Comparison of ENCODE assay signal across 16 cellular contexts in genomic region chr4:100988876-100989275, GRCh38.
DNase-seq lines count a peak whose midpoint lies in the region; ATAC-seq and TF ChIP-seq lines count a peak whose summit lies in the region.
"Had no signal": no experiment of that assay in that cellular context is flagged by ENCODE, and none has a peak within 500 bp of the region (broad histone marks: within the 10 kb centered on the region; RNA-seq: fewer than 3 reads in every experiment).

No MANE protein-coding gene starts in this region.

- H3K27me3 Mint-ChIP-seq in osteocyte (ENCODE audit: unreplicated experiment): no peaks in the 10 kb centered on the region

- H3K9me3 Mint-ChIP-seq in osteocyte (ENCODE audit: unreplicated experiment): peaks cover 10% of the 10 kb centered on the region
- H3K9me3 Mint-ChIP-seq: CD8-positive, alpha-beta memory T cell; IgD-negative memory B cell had no signal

- DNase-seq in AG10803 (ENCODE audit: low read depth) (peak; percentile 24), RPMI7951 (ENCODE audit: low read depth) (peak; percentile 23), fibroblast of mammary gland (ENCODE audit: low read depth) (peak; percentile 34), osteocyte (ENCODE audit: extremely low spot score, unreplicated experiment) (no peak), medulla oblongata (ENCODE audit: extremely low spot score) (no peak)
- no peak for DNase-seq in stimulated activated CD4-positive, alpha-beta T cell treated with anti-CD3 and anti-CD28 coated beads, Interleukin-12 subunit alpha, Interleukin-12 subunit beta, amount 100 ng/mL, for 4 hours
- DNase-seq: AML-193; Caco-2; CD8-positive, alpha-beta memory T cell; DND-41; GF-D8; GM23248 had no signal

- no peak for ATAC-seq in GM21619 (IDR thresholded peaks at IDR 0.05; ENCODE audit: unreplicated experiment)
- ATAC-seq: HCT116 had no signal

- H3K4me3 Mint-ChIP-seq in osteocyte (ENCODE audit: unreplicated experiment): no peak overlapping the region
- H3K4me3 Mint-ChIP-seq: CD8-positive, alpha-beta memory T cell; IgD-negative memory B cell had no signal

- H3K36me3 Mint-ChIP-seq in osteocyte (ENCODE audit: unreplicated experiment): no peaks in the 10 kb centered on the region
- H3K36me3 Mint-ChIP-seq: CD8-positive, alpha-beta memory T cell; IgD-negative memory B cell had no signal

- H3K4me3 ChIP-seq in AG10803 (ENCODE audit: low read length) (no peak overlapping the region), fibroblast of mammary gland (ENCODE audit: control insufficient read depth, low read depth, low read length) (no peak overlapping the region)
- H3K4me3 ChIP-seq: BLaER1, GM23248 had no signal

- TF ChIP-seq CTCF in AG10803 (conservative IDR thresholded peaks at IDR 0.05; ENCODE audit: low read length): no peak
- no peak for TF ChIP-seq CTCF in fibroblast of mammary gland (conservative IDR thresholded peaks at IDR 0.05; ENCODE audit: control insufficient read depth, insufficient read depth, low read depth, low read length)
- no peak for TF ChIP-seq CTCF in osteocyte (IDR thresholded peaks at IDR 0.05)

- peak overlapping the region; percentile 59 for H3K27ac Mint-ChIP-seq in osteocyte (ENCODE audit: unreplicated experiment)
- H3K27ac Mint-ChIP-seq: CD8-positive, alpha-beta memory T cell; IgD-negative memory B cell had no signal

- peaks cover 36% of the 10 kb centered on the region for H3K4me1 Mint-ChIP-seq in osteocyte (ENCODE audit: unreplicated experiment)
- H3K4me1 Mint-ChIP-seq: IgD-negative memory B cell had no signal

Comparison
In these comparisons a context has a peak if more than half of its experiments do, and no peak if none do; other contexts are left out.
1. DNase-seq: peak in AG10803 (single experiment), RPMI7951 (single experiment) and fibroblast of mammary gland (single experiment); none in osteocyte (single experiment), medulla oblongata (single experiment) and stimulated activated CD4-positive, alpha-beta T cell treated with anti-CD3 and anti-CD28 coated beads, Interleukin-12 subunit alpha, Interleukin-12 subunit beta, amount 100 ng/mL, for 4 hours (single experiment).